Comparison of ENCODE assay signal across 8 cellular contexts in the genomic region with DNA sequence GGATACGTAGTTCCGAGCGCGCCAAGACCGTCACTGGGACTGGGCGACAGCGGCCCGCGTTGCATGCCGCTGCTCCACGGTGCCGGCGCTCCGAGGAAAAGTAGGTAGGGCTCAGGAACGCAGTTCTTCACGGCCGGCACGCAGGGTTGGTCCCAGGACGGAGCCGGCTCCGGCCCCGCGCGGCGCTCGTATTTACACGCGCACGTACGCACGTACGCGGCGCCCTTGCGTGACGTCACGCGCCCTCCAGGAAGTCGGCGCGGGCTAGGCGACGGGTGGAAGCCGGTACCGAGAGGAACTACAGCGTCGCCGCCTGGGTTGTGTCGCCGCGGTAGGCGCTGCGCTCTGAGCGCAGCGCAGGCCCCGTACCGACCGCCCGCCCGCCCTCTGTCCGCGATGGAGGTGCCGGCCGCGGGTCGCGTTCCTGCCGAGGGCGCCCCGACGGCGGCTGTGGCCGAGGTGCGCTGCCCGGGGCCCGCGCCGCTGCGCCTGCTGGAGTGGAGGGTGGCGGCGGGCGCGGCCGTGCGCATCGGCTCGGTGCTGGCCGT. TPM values are rescaled to one million over a fixed set of nuclear protein-coding genes. Genes with fewer than 3 reads are reported as not detected.
A peak's percentile ranks its signal among the peaks of the same experiment; 100 is the strongest.
DNase-seq lines count a peak whose midpoint lies in the region; ATAC-seq lines count a peak whose summit lies in the region.

A gene with protein sequence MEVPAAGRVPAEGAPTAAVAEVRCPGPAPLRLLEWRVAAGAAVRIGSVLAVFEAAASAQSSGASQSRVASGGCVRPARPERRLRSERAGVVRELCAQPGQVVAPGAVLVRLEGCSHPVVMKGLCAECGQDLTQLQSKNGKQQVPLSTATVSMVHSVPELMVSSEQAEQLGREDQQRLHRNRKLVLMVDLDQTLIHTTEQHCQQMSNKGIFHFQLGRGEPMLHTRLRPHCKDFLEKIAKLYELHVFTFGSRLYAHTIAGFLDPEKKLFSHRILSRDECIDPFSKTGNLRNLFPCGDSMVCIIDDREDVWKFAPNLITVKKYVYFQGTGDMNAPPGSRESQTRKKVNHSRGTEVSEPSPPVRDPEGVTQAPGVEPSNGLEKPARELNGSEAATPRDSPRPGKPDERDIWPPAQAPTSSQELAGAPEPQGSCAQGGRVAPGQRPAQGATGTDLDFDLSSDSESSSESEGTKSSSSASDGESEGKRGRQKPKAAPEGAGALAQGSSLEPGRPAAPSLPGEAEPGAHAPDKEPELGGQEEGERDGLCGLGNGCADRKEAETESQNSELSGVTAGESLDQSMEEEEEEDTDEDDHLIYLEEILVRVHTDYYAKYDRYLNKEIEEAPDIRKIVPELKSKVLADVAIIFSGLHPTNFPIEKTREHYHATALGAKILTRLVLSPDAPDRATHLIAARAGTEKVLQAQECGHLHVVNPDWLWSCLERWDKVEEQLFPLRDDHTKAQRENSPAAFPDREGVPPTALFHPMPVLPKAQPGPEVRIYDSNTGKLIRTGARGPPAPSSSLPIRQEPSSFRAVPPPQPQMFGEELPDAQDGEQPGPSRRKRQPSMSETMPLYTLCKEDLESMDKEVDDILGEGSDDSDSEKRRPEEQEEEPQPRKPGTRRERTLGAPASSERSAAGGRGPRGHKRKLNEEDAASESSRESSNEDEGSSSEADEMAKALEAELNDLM (plus strand): TSS at position 252 of the 548 bp plus-strand sequence. CDS start 145 bp downstream, at position 397.

- H3K27ac ChIP-seq in cingulate gyrus (ENCODE audit: low read depth, low read length) (peak within 1 kb of the TSS; percentile 99), layer of hippocampus (ENCODE audit: low read depth, low read length) (peak within 1 kb of the TSS; percentile 99)

- DNase-seq in AG20443 (ENCODE audit: low spot score), result peak; percentile 96
- peak; percentile 81 for DNase-seq in NCI-H460 (ENCODE audit: extremely low read depth, low read depth)
- peak; percentile 72 to 83 (median 80) for DNase-seq in stimulated activated CD4-positive, alpha-beta T cell treated with anti-CD3 and anti-CD28 coated beads, Interleukin-1b, Interleukin-23, amount 100 ng/mL, for 24 hours (ENCODE audit: low read depth in 4 of 4, low spot score in 1 of 4)

- peak; percentile 62 for ATAC-seq in GM19025 (IDR thresholded peaks at IDR 0.05; ENCODE audit: low read depth, unreplicated experiment)
- peak; percentile 69 for ATAC-seq in HG03196 (IDR thresholded peaks at IDR 0.05; ENCODE audit: unreplicated experiment)
- ATAC-seq in activated CD4-positive, CD25-positive, alpha-beta regulatory T cell treated with anti-CD3 and anti-CD28 coated beads, Interleukin-2, amount 50 U/mL, for 24 hours, result peak; percentile 65 to 68

- no peaks in the 10 kb centered on the region for H3K27me3 ChIP-seq in layer of hippocampus (ENCODE audit: control insufficient read depth, insufficient read depth, low read length)

RNA-seq across cellular contexts. Expression of the gene that starts here (rescaled TPM):
- 12.4 and 14.5 TPM in 2 replicates for total RNA-seq in NCI-H460 (2014; rRNA removed; shearing (Covaris generic))
- 15.2 and 15.9 TPM in 2 replicates for polyA plus RNA-seq in NCI-H460 (2014; cell fraction: nucleus; rRNA removed)

Comparison
In these comparisons a context has a peak if more than half of its experiments do, and no peak if none do; other contexts are left out.
1. Peak in every context shown above with its lines: DNase-seq, ATAC-seq and H3K27ac ChIP-seq.